Comparison of ENCODE assay signal across 8 cellular contexts in genomic region chr12:103495158-103495782, GRCh38. TPM values are rescaled to one million over a fixed set of nuclear protein-coding genes. Genes with fewer than 3 reads are reported as not detected.
DNase-seq lines count a peak whose midpoint lies in the region; ATAC-seq and TF ChIP-seq lines count a peak whose summit lies in the region.

No MANE protein-coding gene starts in this region.

- peak overlapping the region; percentile 77 to 95 (median 86) for H3K4me3 Mint-ChIP-seq in naive thymus-derived CD8-positive, alpha-beta T cell

- H3K27me3 ChIP-seq in upper lobe of right lung: peaks cover 40% of the 10 kb centered on the region

- H3K36me3 Mint-ChIP-seq in naive thymus-derived CD8-positive, alpha-beta T cell: peaks cover 0 to 2% (median 0%) of the 10 kb centered on the region in 3 donors

- no peak overlapping the region for H3K27ac ChIP-seq in upper lobe of right lung

- H3K4me1 ChIP-seq in upper lobe of right lung: peaks cover 9% of the 10 kb centered on the region

- peaks cover 17 to 31% (median 24%) of the 10 kb centered on the region in 4 donors for H3K4me1 Mint-ChIP-seq in naive thymus-derived CD8-positive, alpha-beta T cell

- intact Hi-C loops in upper lobe of right lung (cut with DNase I): no loop called here

- H3K9me3 ChIP-seq in upper lobe of right lung: no peaks in the 10 kb centered on the region

- peaks cover 5 to 28% (median 12%) of the 10 kb centered on the region in 5 donors for H3K27me3 Mint-ChIP-seq in naive thymus-derived CD8-positive, alpha-beta T cell

- POLR2A ChIA-PET in naive thymus-derived CD8-positive, alpha-beta T cell (lab: Charles Lee): no interaction called here

- H3K27ac Mint-ChIP-seq in naive thymus-derived CD8-positive, alpha-beta T cell: peak overlapping the region; percentile 80 to 98 (median 90)

- DNase-seq in DMS153 treated with DMSO at 0.1 percent for 48 hours (lab: John Stamatoyannopoulos, UW; ENCODE audit: unreplicated experiment) (peak; percentile 79), NCI-H146 (lab: John Stamatoyannopoulos, UW) (peak; percentile 96), ecto neural progenitor cell (ENCODE audit: low spot score) (peak; percentile 92), upper lobe of right lung (peak; percentile 69), OCI-M1 (lab: John Stamatoyannopoulos, UW) (no peak)
- DNase-seq in activated CD4-positive, alpha-beta T cell treated with anti-CD3 and anti-CD28 coated beads for 48 hours: peak; percentile 60
- DNase-seq in naive thymus-derived CD8-positive, alpha-beta T cell: peak; percentile 47 to 89 (median 70)

- TF ChIP-seq CTCF in upper lobe of right lung (IDR thresholded peaks at IDR 0.05): no peak

- peaks cover 0 to 8% (median 0%) of the 10 kb centered on the region in 9 donors for H3K9me3 Mint-ChIP-seq in naive thymus-derived CD8-positive, alpha-beta T cell

- H3K36me3 ChIP-seq in upper lobe of right lung: no peaks in the 10 kb centered on the region

- peak overlapping the region; percentile 33 for H3K4me3 ChIP-seq in upper lobe of right lung

- ATAC-seq in GM21825 (IDR thresholded peaks at IDR 0.05; ENCODE audit: unreplicated experiment): peak; percentile 69
- ATAC-seq in naive thymus-derived CD8-positive, alpha-beta T cell: peak; percentile 83 to 85
- ATAC-seq in upper lobe of right lung: peak; percentile 51

RNA-seq across cellular contexts. Expression of gene C12orf42, which starts 0.5 kb away (rescaled TPM):
- total RNA-seq in naive thymus-derived CD8-positive, alpha-beta T cell: 10 to 100 TPM; 16.8 to 17.5 TPM
- 1 to 10 TPM; 3.4 to 8.8 (median 7.2) TPM for polyA plus RNA-seq in naive thymus-derived CD8-positive, alpha-beta T cell
- not detected for total RNA-seq in upper lobe of right lung

Comparison
In these comparisons a context has a peak if more than half of its experiments do, and no peak if none do; other contexts are left out.
1. RNA of gene C12orf42, which starts 0.5 kb away (total RNA-seq): 16.8 to 17.5 TPM in naive thymus-derived CD8-positive, alpha-beta T cell; not detected in upper lobe of right lung (single experiment); every median in the first group is over 10 times any median in the second.
2. Peak in every context shown above with its lines, with median percentiles within 50 percentile points of each other: ATAC-seq.